Comparison of ENCODE assay signal across 1 cellular context in genomic region chr18:22493255-22493654, GRCh38.
TF ChIP-seq lines count a peak whose summit lies in the region.

No MANE protein-coding gene starts in this region.

TF ChIP-seq in HEK293, 187 proteins besides CTCF, POLR2A, EP300 and RAD21 (continued from another document and continues in another):
- peak; percentile 94; the same call in 1 of the 2 replicates for TF ChIP-seq OVOL3 (tag by site-specific recombination; IDR thresholded peaks at IDR 0.05)
- peak; percentile 93 for TF ChIP-seq ZSCAN30 (tag by site-specific recombination; IDR thresholded peaks at IDR 0.05)
- TF ChIP-seq ZBTB8A (tag by site-specific recombination; IDR thresholded peaks at IDR 0.05), result 0 out of 2 replicates have a peak, but pooled peaks have one; percentile 19
- TF ChIP-seq BCL6B (tag by site-specific recombination; IDR thresholded peaks at IDR 0.05), result peak; percentile 89
- TF ChIP-seq ZNF184 (tag by site-specific recombination; IDR thresholded peaks at IDR 0.05), result no peak
- peak; percentile 92 for TF ChIP-seq PRDM6 (tag by site-specific recombination; IDR thresholded peaks at IDR 0.05)
- no peak for TF ChIP-seq PATZ1 (tag by site-specific recombination; IDR thresholded peaks at IDR 0.05)
- TF ChIP-seq ZNF223 (tag by site-specific recombination; IDR thresholded peaks at IDR 0.05), result peak; percentile 65; the same call in 1 of the 2 replicates
- 0 out of 2 replicates have a peak, but pooled peaks have one; percentile 51 for TF ChIP-seq ZNF133 (tag by site-specific recombination; IDR thresholded peaks at IDR 0.05)
- peak; percentile 99 for TF ChIP-seq ZNF580 (tag by site-specific recombination; IDR thresholded peaks at IDR 0.05)
- TF ChIP-seq KLF7 (tag by site-specific recombination; IDR thresholded peaks at IDR 0.05; ENCODE audit: borderline replicate concordance), result peak; percentile 83; the same call in 1 of the 2 replicates
- peak; percentile 95 for TF ChIP-seq TRIM28 (IDR thresholded peaks at IDR 0.05; ENCODE audit: borderline replicate concordance, low read length)
- TF ChIP-seq ZNF610 (tag by site-specific recombination; IDR thresholded peaks at IDR 0.05; ENCODE audit: borderline replicate concordance), result peak; percentile 84
- peak; percentile 48; the same call in 1 of the 2 replicates for TF ChIP-seq ZFP3 (tag by site-specific recombination; IDR thresholded peaks at IDR 0.05; ENCODE audit: low read depth)
- peak; percentile 75 for TF ChIP-seq TSHZ1 (tag by site-specific recombination; IDR thresholded peaks at IDR 0.05; ENCODE audit: borderline replicate concordance)
- no peak for TF ChIP-seq ZNF354C (tag by site-specific recombination; IDR thresholded peaks at IDR 0.05; ENCODE audit: borderline replicate concordance, low read depth)
- peak; percentile 74 for TF ChIP-seq SP7 (tag by site-specific recombination; IDR thresholded peaks at IDR 0.05)
- TF ChIP-seq ZNF843 (tag by site-specific recombination; IDR thresholded peaks at IDR 0.05), result peak; percentile 98
- peak; percentile 79 for TF ChIP-seq ZNF302 (tag by site-specific recombination; IDR thresholded peaks at IDR 0.05; ENCODE audit: low read depth)
- 0 out of 2 replicates have a peak, but pooled peaks have one; percentile 16 for TF ChIP-seq KLF9 (tag by site-specific recombination; IDR thresholded peaks at IDR 0.05; ENCODE audit: low read depth)
- no peak for TF ChIP-seq MEIS1 (CRISPR knock-in tag; IDR thresholded peaks at IDR 0.05; ENCODE audit: borderline replicate concordance)
- no peak for TF ChIP-seq ZNF623 (tag by site-specific recombination; IDR thresholded peaks at IDR 0.05)
- peak; percentile 79 for TF ChIP-seq ZBTB48 (tag by site-specific recombination; IDR thresholded peaks at IDR 0.05)
- TF ChIP-seq ZNF596 (tag by site-specific recombination; IDR thresholded peaks at IDR 0.05), result peak; percentile 22; the same call in 1 of the 2 replicates
- TF ChIP-seq ZNF398 (tag by site-specific recombination; IDR thresholded peaks at IDR 0.05), result peak; percentile 78
- no peak for TF ChIP-seq ZNF239 (tag by site-specific recombination; IDR thresholded peaks at IDR 0.05)
- peak; percentile 90; the same call in 1 of the 2 replicates for TF ChIP-seq ZSCAN18 (tag by site-specific recombination; IDR thresholded peaks at IDR 0.05)
- 0 out of 2 replicates have a peak, but pooled peaks have one; percentile 34 for TF ChIP-seq ZSCAN16 (tag by site-specific recombination; IDR thresholded peaks at IDR 0.05)
- TF ChIP-seq ZNF112 (tag by site-specific recombination; IDR thresholded peaks at IDR 0.05), result peak; percentile 68
- TF ChIP-seq ZBTB11 (tag by site-specific recombination; conservative IDR thresholded peaks at IDR 0.05; ENCODE audit: low read depth), result no peak
- TF ChIP-seq OSR2 (tag by site-specific recombination; IDR thresholded peaks at IDR 0.05), result peak; percentile 74
- TF ChIP-seq ZNF501 (tag by site-specific recombination; IDR thresholded peaks at IDR 0.05), result peak; percentile 77
- peak; percentile 53; the same call in 1 of the 2 replicates for TF ChIP-seq MZF1 (tag by site-specific recombination; IDR thresholded peaks at IDR 0.05; ENCODE audit: borderline replicate concordance)
- peak; percentile 66 for TF ChIP-seq IKZF3 (tag by site-specific recombination; IDR thresholded peaks at IDR 0.05)
- no peak for TF ChIP-seq KLF10 (tag by site-specific recombination; IDR thresholded peaks at IDR 0.05)
- 0 out of 2 replicates have a peak, but pooled peaks have one; percentile 34 for TF ChIP-seq ZNF114 (tag by site-specific recombination; IDR thresholded peaks at IDR 0.05)
- TF ChIP-seq ZNF19 (tag by site-specific recombination; IDR thresholded peaks at IDR 0.05; ENCODE audit: low read depth), result peak; percentile 93; the same call in 1 of the 2 replicates
- no peak for TF ChIP-seq ZBTB17 (tag by site-specific recombination; IDR thresholded peaks at IDR 0.05)
- TF ChIP-seq TCF7L2 (IDR thresholded peaks at IDR 0.05; ENCODE audit: borderline replicate concordance, low read depth, low read length), result peak; percentile 98
- peak; percentile 32; the same call in 1 of the 2 replicates for TF ChIP-seq ZNF350 (tag by site-specific recombination; IDR thresholded peaks at IDR 0.05)
- TF ChIP-seq ZBTB10 (tag by site-specific recombination; IDR thresholded peaks at IDR 0.05), result no peak
